Comparison of ENCODE assay signal across 36 cellular contexts in the genomic region with DNA sequence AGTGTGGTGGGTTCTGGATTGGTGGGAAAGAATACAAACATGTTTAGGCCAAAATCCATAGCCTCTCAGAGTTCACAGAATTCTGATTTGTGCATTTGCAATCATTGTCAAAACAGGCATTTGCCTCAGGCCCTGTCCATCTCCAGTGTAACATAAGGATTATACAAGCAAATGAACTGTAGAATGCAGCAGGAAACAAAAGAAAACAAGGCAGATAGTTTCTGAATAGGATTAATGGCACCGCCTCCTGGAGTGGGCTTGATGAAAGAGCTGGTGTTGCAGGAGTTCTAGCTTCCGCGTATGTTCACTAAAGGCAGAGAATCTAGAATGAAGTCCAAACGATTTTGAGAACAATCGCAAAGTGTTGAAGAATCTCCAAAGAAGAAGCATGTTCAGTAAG.
"Had no signal": no experiment of that assay in that cellular context is flagged by ENCODE, and none has a peak within 500 bp of the region (broad histone marks: within the 10 kb centered on the region; RNA-seq: fewer than 3 reads in every experiment).

No MANE protein-coding gene starts in this region.

- H3K9me3 ChIP-seq: ascending aorta, body of pancreas, breast epithelium had no signal

- H3K4me1 ChIP-seq: ascending aorta, breast epithelium had no signal

- H3K27ac Mint-ChIP-seq: activated B cell treated with CpG ODN at 0.5 μM for 24 hours; activated CD4-positive, alpha-beta memory T cell treated with anti-CD3 and anti-CD28 coated beads, Interleukin-2, amount 10 ng/mL, durations not matched to agents 7 days and 5 days; activated CD4-positive, alpha-beta T cell treated with anti-CD3 and anti-CD28 coated beads for 36 hours; activated CD4-positive, alpha-beta T cell treated with anti-CD3 and anti-CD28 coated beads, Interleukin-2, amount 10 ng/mL, durations not matched to agents 7 days and 5 days; activated CD8-positive, alpha-beta memory T cell treated with anti-CD3 and anti-CD28 coated beads, Interleukin-2, amount 10 ng/mL, durations not matched to agents 7 days and 5 days; activated CD8-positive, alpha-beta T cell treated with anti-CD3 and anti-CD28 coated beads, Interleukin-2, amount 10 ng/mL, durations not matched to agents 7 days and 5 days; activated naive CD4-positive, alpha-beta T cell treated with anti-CD3 and anti-CD28 coated beads, Interleukin-2, amount 10 ng/mL, durations not matched to agents 7 days and 5 days; activated naive CD4-positive, alpha-beta T cell treated with anti-CD3 and anti-CD28 coated beads, Interleukin-2, amount 50 U/mL, for 24 hours; activated naive CD8-positive, alpha-beta T cell treated with anti-CD3 and anti-CD28 coated beads, Interleukin-2, amount 10 ng/mL, durations not matched to agents 7 days and 5 days; activated naive CD8-positive, alpha-beta T cell treated with anti-CD3 and anti-CD28 coated beads, Interleukin-2, amount 50 U/mL, for 24 hours; activated T-cell treated with anti-CD3 and anti-CD28 coated beads, Interleukin-2, amount 50 U/mL, for 24 hours; activated T-helper 2 cell treated with anti-CD3 and anti-CD28 coated beads, Interferon-gamma antibody, Interleukin-2, Interleukin-4, amounts not matched to agents 10 μg/mL and 5 μg/mL and 100 μg/mL, durations not matched to agents 14 hours and 24 hours and 36 hours; T-helper 1 cell treated with Interleukin-12 subunit alpha and Interleukin-12 subunit beta and Interleukin-4 antibody, amounts not matched to agents 30 μg/mL and 1 μg/mL, for 36 hours; T-helper 2 cell treated with Interferon-gamma antibody and Interleukin-4, amounts not matched to agents 5 μg/mL and 100 μg/mL, for 36 hours had no signal

- ATAC-seq: activated CD4-positive, alpha-beta T cell treated with anti-CD3 and anti-CD28 coated beads for 36 hours; activated CD4-positive, CD25-positive, alpha-beta regulatory T cell treated with anti-CD3 and anti-CD28 coated beads, Interleukin-2, amount 50 U/mL, for 24 hours; activated CD8-positive, alpha-beta memory T cell treated with anti-CD3 and anti-CD28 coated beads, Interleukin-2, amount 10 ng/mL, durations not matched to agents 7 days and 5 days; activated CD8-positive, alpha-beta T cell treated with anti-CD3 and anti-CD28 coated beads, Interleukin-2, amount 10 ng/mL, durations not matched to agents 7 days and 5 days; activated naive CD8-positive, alpha-beta T cell treated with anti-CD3 and anti-CD28 coated beads, Interleukin-2, amount 50 U/mL, for 24 hours; body of pancreas had no signal

- H3K36me3 ChIP-seq: ascending aorta, brain microvascular endothelial cell, breast epithelium had no signal

- H3K27ac ChIP-seq: ascending aorta, body of pancreas, brain microvascular endothelial cell, breast epithelium, VCaP had no signal

- H3K27me3 Mint-ChIP-seq: activated CD4-positive, alpha-beta memory T cell treated with anti-CD3 and anti-CD28 coated beads, Interleukin-2, amount 10 ng/mL, durations not matched to agents 7 days and 5 days; activated CD4-positive, alpha-beta T cell treated with anti-CD3 and anti-CD28 coated beads for 36 hours; activated CD4-positive, alpha-beta T cell treated with anti-CD3 and anti-CD28 coated beads, Interleukin-2, amount 10 ng/mL, durations not matched to agents 7 days and 5 days; activated CD8-positive, alpha-beta memory T cell treated with anti-CD3 and anti-CD28 coated beads, Interleukin-2, amount 10 ng/mL, durations not matched to agents 7 days and 5 days; activated naive CD4-positive, alpha-beta T cell treated with anti-CD3 and anti-CD28 coated beads, Interleukin-2, amount 50 U/mL, for 24 hours; activated naive CD8-positive, alpha-beta T cell; activated naive CD8-positive, alpha-beta T cell treated with anti-CD3 and anti-CD28 coated beads, Interleukin-2, amount 10 ng/mL, durations not matched to agents 7 days and 5 days; activated naive CD8-positive, alpha-beta T cell treated with anti-CD3 and anti-CD28 coated beads, Interleukin-2, amount 50 U/mL, for 24 hours; activated T-cell treated with anti-CD3 and anti-CD28 coated beads, Interleukin-2, amount 50 U/mL, for 24 hours had no signal

- H3K9me3 Mint-ChIP-seq: activated CD4-positive, alpha-beta memory T cell treated with anti-CD3 and anti-CD28 coated beads, Interleukin-2, amount 10 ng/mL, durations not matched to agents 7 days and 5 days; activated CD4-positive, alpha-beta T cell treated with anti-CD3 and anti-CD28 coated beads, Interleukin-2, amount 10 ng/mL, durations not matched to agents 7 days and 5 days; activated naive CD4-positive, alpha-beta T cell treated with anti-CD3 and anti-CD28 coated beads, Interleukin-2, amount 50 U/mL, for 24 hours; activated naive CD8-positive, alpha-beta T cell treated with anti-CD3 and anti-CD28 coated beads, Interleukin-2, amount 10 ng/mL, durations not matched to agents 7 days and 5 days; activated T-helper 2 cell treated with anti-CD3 and anti-CD28 coated beads, Interferon-gamma antibody, Interleukin-2, Interleukin-4, amounts not matched to agents 10 μg/mL and 5 μg/mL and 100 μg/mL, durations not matched to agents 14 hours and 24 hours and 36 hours; T-helper 2 cell treated with Interferon-gamma antibody and Interleukin-4, amounts not matched to agents 5 μg/mL and 100 μg/mL, for 36 hours had no signal

- H3K4me3 Mint-ChIP-seq: activated B cell treated with CpG ODN at 0.5 μM for 24 hours; activated CD4-positive, alpha-beta memory T cell treated with anti-CD3 and anti-CD28 coated beads, Interleukin-2, amount 10 ng/mL, durations not matched to agents 7 days and 5 days; activated CD4-positive, alpha-beta T cell treated with anti-CD3 and anti-CD28 coated beads for 36 hours; activated CD4-positive, alpha-beta T cell treated with anti-CD3 and anti-CD28 coated beads, Interleukin-2, amount 10 ng/mL, durations not matched to agents 7 days and 5 days; activated CD8-positive, alpha-beta memory T cell treated with anti-CD3 and anti-CD28 coated beads, Interleukin-2, amount 10 ng/mL, durations not matched to agents 7 days and 5 days; activated CD8-positive, alpha-beta T cell treated with anti-CD3 and anti-CD28 coated beads, Interleukin-2, amount 10 ng/mL, durations not matched to agents 7 days and 5 days; activated naive CD4-positive, alpha-beta T cell treated with anti-CD3 and anti-CD28 coated beads, Interleukin-2, amount 10 ng/mL, durations not matched to agents 7 days and 5 days; activated naive CD4-positive, alpha-beta T cell treated with anti-CD3 and anti-CD28 coated beads, Interleukin-2, amount 50 U/mL, for 24 hours; activated naive CD8-positive, alpha-beta T cell; activated naive CD8-positive, alpha-beta T cell treated with anti-CD3 and anti-CD28 coated beads, Interleukin-2, amount 10 ng/mL, durations not matched to agents 7 days and 5 days; activated naive CD8-positive, alpha-beta T cell treated with anti-CD3 and anti-CD28 coated beads, Interleukin-2, amount 50 U/mL, for 24 hours; activated T-cell treated with anti-CD3 and anti-CD28 coated beads, Interleukin-2, amount 50 U/mL, for 24 hours; T-helper 1 cell treated with Interleukin-12 subunit alpha and Interleukin-12 subunit beta and Interleukin-4 antibody, amounts not matched to agents 30 μg/mL and 1 μg/mL, for 36 hours; T-helper 2 cell treated with Interferon-gamma antibody and Interleukin-4, amounts not matched to agents 5 μg/mL and 100 μg/mL, for 36 hours had no signal

- H3K27me3 ChIP-seq: ascending aorta, body of pancreas, brain microvascular endothelial cell, breast epithelium had no signal

- H3K4me1 Mint-ChIP-seq: activated CD4-positive, alpha-beta memory T cell treated with anti-CD3 and anti-CD28 coated beads, Interleukin-2, amount 10 ng/mL, durations not matched to agents 7 days and 5 days; activated CD8-positive, alpha-beta memory T cell treated with anti-CD3 and anti-CD28 coated beads, Interleukin-2, amount 10 ng/mL, durations not matched to agents 7 days and 5 days; activated naive CD4-positive, alpha-beta T cell treated with anti-CD3 and anti-CD28 coated beads, Interleukin-2, amount 10 ng/mL, durations not matched to agents 7 days and 5 days had no signal

- H3K4me3 ChIP-seq: ascending aorta, body of pancreas, breast epithelium had no signal

- DNase-seq: activated B cell treated with CpG ODN at 0.5 μM for 24 hours; activated CD4-positive, alpha-beta memory T cell treated with anti-CD3 and anti-CD28 coated beads, Interleukin-2, amount 10 ng/mL, durations not matched to agents 7 days and 5 days; activated CD4-positive, alpha-beta T cell treated with anti-CD3 and anti-CD28 coated beads for 1 hour; activated CD4-positive, alpha-beta T cell treated with anti-CD3 and anti-CD28 coated beads for 36 hours; activated CD4-positive, alpha-beta T cell treated with anti-CD3 and anti-CD28 coated beads for 48 hours; activated CD4-positive, alpha-beta T cell treated with anti-CD3 and anti-CD28 coated beads, Interleukin-2, amount 10 ng/mL, durations not matched to agents 7 days and 5 days; activated CD4-positive, alpha-beta T cell treated with anti-CD3 and anti-CD28 coated beads, Interleukin-2, amount 50 U/mL, for 48 hours; activated CD8-positive, alpha-beta memory T cell treated with anti-CD3 and anti-CD28 coated beads for 24 hours; activated CD8-positive, alpha-beta memory T cell treated with anti-CD3 and anti-CD28 coated beads, Interleukin-2, amount 10 ng/mL, durations not matched to agents 7 days and 5 days; activated CD8-positive, alpha-beta memory T cell treated with anti-CD3 and anti-CD28 coated beads, Interleukin-2, amount 50 U/mL, for 48 hours; activated CD8-positive, alpha-beta T cell treated with anti-CD3 and anti-CD28 coated beads, Interleukin-2, amount 10 ng/mL, durations not matched to agents 7 days and 5 days; activated effector memory CD4-positive, alpha-beta T cell treated with Interleukin-2 at 50 U/mL for 16 hours; activated gamma-delta T cell; activated naive CD4-positive, alpha-beta T cell treated with anti-CD3 and anti-CD28 coated beads, Interleukin-2, amount 10 ng/mL, durations not matched to agents 7 days and 5 days; activated naive CD4-positive, alpha-beta T cell treated with Interleukin-2 at 50 U/mL for 16 hours; activated naive CD8-positive, alpha-beta T cell treated with anti-CD3 and anti-CD28 coated beads, Interleukin-2, amount 10 ng/mL, durations not matched to agents 7 days and 5 days; activated naive CD8-positive, alpha-beta T cell treated with anti-CD3 and anti-CD28 coated beads, Interleukin-2, amount 50 U/mL, for 24 hours; activated T-cell treated with anti-CD3 and anti-CD28 coated beads, Interleukin-2, amount 50 U/mL, for 24 hours; activated T-cell treated with anti-CD3 and anti-CD28 coated beads, Interleukin-2, amount 50 U/mL, for 48 hours; amygdala; anterior cingulate cortex; body of pancreas; brain microvascular endothelial cell; central memory CD4-positive, alpha-beta T cell; T-helper 1 cell; T-helper 2 cell; T-helper 9 cell had no signal
